Comparison of ENCODE assay signal across 8 cellular contexts in the genomic region with DNA sequence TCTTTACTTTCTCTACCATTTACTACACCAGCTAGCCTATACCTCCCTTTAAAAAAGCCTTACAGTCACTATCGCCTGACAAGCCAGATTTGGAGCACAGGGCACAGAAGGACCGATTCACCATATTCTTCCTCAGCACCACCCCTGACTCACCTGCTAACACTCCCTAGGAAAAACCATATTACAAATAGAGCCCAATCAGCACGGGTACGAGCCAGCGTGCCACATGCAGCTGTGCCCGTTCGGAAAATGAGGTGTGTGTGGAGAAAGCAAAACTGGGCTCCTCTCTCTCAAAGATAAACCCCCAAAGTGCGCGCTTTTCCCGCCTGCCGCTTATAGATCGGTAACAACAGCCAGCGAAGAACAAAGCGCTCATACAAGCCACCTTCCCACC. TPM values are rescaled to one million over a fixed set of nuclear protein-coding genes. Genes with fewer than 3 reads are reported as not detected.
A peak's percentile ranks its signal among the peaks of the same experiment; 100 is the strongest.
DNase-seq lines count a peak whose midpoint lies in the region; ATAC-seq, FAIRE-seq and TF ChIP-seq lines count a peak whose summit lies in the region.

No MANE protein-coding gene starts in this region.

- H3K9me3 ChIP-seq in NT2/D1 (ENCODE audit: insufficient read depth, low read length) = no peaks in the 10 kb centered on the region

- H3K27ac ChIP-seq in dorsolateral prefrontal cortex = peak overlapping the region in 56 of 59 donors; percentile 48 to 99 (median 98)

- no peak for FAIRE-seq in HTR-8/SVneo (lab: Jason Lieb, UNC)

- H3K4me1 ChIP-seq in NT2/D1 (ENCODE audit: insufficient read depth, insufficient read length) = no peaks in the 10 kb centered on the region

- H3K27me3 Mint-ChIP-seq in naive B cell = no peaks in the 10 kb centered on the region

- peak overlapping the region; percentile 100 for H3K4me3 ChIP-seq in GM12864 (ENCODE audit: low read depth, low read length)
- peak overlapping the region; percentile 89 for H3K4me3 ChIP-seq in NT2/D1 (ENCODE audit: insufficient read length, low read depth)
- peak overlapping the region; percentile 72 to 100 (median 96) for H3K4me3 ChIP-seq in dorsolateral prefrontal cortex

- intact Hi-C loops in dorsolateral prefrontal cortex (cut with DNase I) = no loop called here

- peaks cover 21 to 24% of the 10 kb centered on the region in 2 donors for H3K36me3 Mint-ChIP-seq in naive B cell

- TF ChIP-seq CTCF in GM12864 (IDR thresholded peaks at IDR 0.05; ENCODE audit: low read depth, low read length, missing control alignments) (no peak), dorsolateral prefrontal cortex (IDR thresholded peaks at IDR 0.05 in 54 of 56, conservative IDR thresholded peaks at IDR 0.05 in 2 of 56; ENCODE audit: low read depth in 1 of 56, partially characterized antibody in 56 of 56) (no peak)

- H3K27me3 ChIP-seq in NT2/D1 (ENCODE audit: insufficient read depth, insufficient read length) (no peaks in the 10 kb centered on the region), dorsolateral prefrontal cortex (no peaks in the 10 kb centered on the region)

- peak overlapping the region; percentile 91 to 99 (median 96) for H3K4me3 Mint-ChIP-seq in naive B cell

- H3K9me3 Mint-ChIP-seq in naive B cell = no peaks in the 10 kb centered on the region

- peak overlapping the region; percentile 79 to 98 (median 95) for H3K27ac Mint-ChIP-seq in naive B cell

- ATAC-seq in naive B cell (ENCODE audit: low read depth in 2 of 2) (no peak), GM18517 (IDR thresholded peaks at IDR 0.05; ENCODE audit: unreplicated experiment) (no peak)

- H3K36me3 ChIP-seq in NT2/D1 (ENCODE audit: insufficient read depth, insufficient read length, low read length) = peaks cover 53% of the 10 kb centered on the region

- DNase-seq in GM12864 (ENCODE audit: low read depth) (no peak), NT2/D1 (ENCODE audit: low read depth, low spot score) (no peak), dorsolateral prefrontal cortex (no peak), naive B cell (no peak), NCI-H510A (lab: John Stamatoyannopoulos, UW) (no peak), dedifferentiated amniotic fluid mesenchymal stem cell (ENCODE audit: extremely low spot score) (no peak), HTR-8/SVneo (ENCODE audit: insufficient read length, low spot score) (no peak)

- peaks cover 38 to 46% (median 39%) of the 10 kb centered on the region in 3 donors for H3K4me1 Mint-ChIP-seq in naive B cell

- peak overlapping the region; percentile 98 for H3K9ac ChIP-seq in NT2/D1 (ENCODE audit: insufficient read length, low read depth)

RNA-seq across cellular contexts. Expression of a gene that starts 1.2 kb away (rescaled TPM):
- 10 to 100 TPM; 36.9 to 66.3 (median 53.8) TPM for total RNA-seq in dorsolateral prefrontal cortex
- 10 to 100 TPM; 12.0 to 64.0 (median 54.9) TPM for polyA plus RNA-seq in naive B cell (ENCODE audit: low read depth in 6 of 6)

RNA-seq across cellular contexts. Expression of a gene that starts 47.9 kb away (rescaled TPM):
- total RNA-seq in dorsolateral prefrontal cortex = 100 to 1,000 TPM in 46 of 120 experiments, 10 to 100 TPM in 74; 64.2 to 128 (median 96.7) TPM
- polyA plus RNA-seq in naive B cell (ENCODE audit: low read depth in 6 of 6) = 10 to 100 TPM; 39.1 to 50.8 (median 45.7) TPM
